In the genomic region with DNA sequence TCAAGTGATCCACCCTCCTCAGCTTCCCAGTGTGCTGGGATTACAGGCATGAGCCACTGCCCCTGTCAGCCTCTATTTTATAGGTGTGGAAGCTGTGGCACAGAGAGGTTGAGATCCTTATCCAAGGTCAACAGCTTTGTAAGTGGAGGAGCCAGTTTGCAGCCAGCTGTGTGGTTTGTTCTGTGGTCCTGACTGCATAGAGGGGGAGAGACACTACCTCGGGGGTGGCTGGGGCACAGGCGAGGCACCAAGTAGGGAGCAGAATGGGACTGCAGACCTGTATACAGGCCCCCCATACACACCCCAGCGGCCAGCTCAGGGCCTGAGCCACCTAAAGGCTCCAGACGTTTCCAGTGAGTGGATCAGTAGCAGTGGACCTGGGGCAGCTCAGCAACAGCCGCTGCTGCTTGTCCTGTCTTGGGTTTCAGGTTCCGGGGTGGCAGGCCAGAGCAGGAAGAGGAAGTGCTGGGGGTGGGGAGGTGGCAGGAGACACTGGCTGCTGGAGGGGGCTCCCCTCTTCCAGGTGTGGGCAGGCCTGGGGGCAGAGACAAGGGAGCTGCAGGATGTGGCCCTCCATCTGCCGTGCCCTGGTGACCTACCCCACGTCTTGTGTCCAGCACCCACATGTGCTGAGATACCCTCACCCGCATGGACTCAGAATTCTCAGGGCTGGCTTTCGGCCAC, we compare ENCODE assay signal across 8 cellular contexts. TPM values are rescaled to one million over a fixed set of nuclear protein-coding genes. Genes with fewer than 3 reads are reported as not detected.
DNase-seq lines count a peak whose midpoint lies in the region; ATAC-seq, FAIRE-seq and TF ChIP-seq lines count a peak whose summit lies in the region.

No MANE protein-coding gene starts in this region.

- H3K9me3 ChIP-seq in OCI-LY7 (ENCODE audit: low read length) (no peaks in the 10 kb centered on the region), K562 (replicated peaks; ENCODE audit: control insufficient read depth, insufficient read depth, low read depth, low read length) (no peaks in the 10 kb centered on the region), uterus (no peaks in the 10 kb centered on the region)

- no peaks in the 10 kb centered on the region for H3K27me3 ChIP-seq in K562 (ENCODE audit: control insufficient read depth in 2 of 2, insufficient read depth in 2 of 2, low read length in 2 of 2)
- H3K27me3 ChIP-seq in uterus: no peaks in the 10 kb centered on the region

- no peak; the same call in 1 of the 3 replicates for ATAC-seq in K562
- no peak for ATAC-seq in HG02973 (IDR thresholded peaks at IDR 0.05; ENCODE audit: unreplicated experiment)

- no peak for FAIRE-seq in K562 (lab: Jason Lieb, UNC)

- TF ChIP-seq POLR2A in K562 (conservative IDR thresholded peaks at IDR 0.05) (no peak), uterus (IDR thresholded peaks at IDR 0.05) (no peak)

- H4K20me1 ChIP-seq in OCI-LY7 (ENCODE audit: insufficient read depth, low read length) (no peaks in the 10 kb centered on the region), K562 (replicated peaks; ENCODE audit: control insufficient read depth, insufficient read depth, low read length) (peaks cover 8% of the 10 kb centered on the region)

- peak overlapping the region; percentile 77 for H3K4me2 ChIP-seq in OCI-LY7 (ENCODE audit: low read length)
- no peak overlapping the region for H3K4me2 ChIP-seq in K562 (ENCODE audit: insufficient read depth, low read length)

- peak overlapping the region in 1 of 2 experiments; percentile 66; a peak in 2 of 4 replicates for H3K9ac ChIP-seq in K562 (ENCODE audit: insufficient read depth in 1 of 2, low read depth in 2 of 2, low read length in 2 of 2)

- intact Hi-C loops in OCI-LY7 (cut with micrococcal nuclease; ENCODE audit: unreplicated experiment) (no loop called here), K562 (cut with micrococcal nuclease) (no loop called here), uterus (cut with DNase I; ENCODE audit: low total_unique reads) (no loop called here)

- TF ChIP-seq RAD21 in K562 (CRISPR knock-in tag; conservative IDR thresholded peaks at IDR 0.05 in 1 of 2, IDR thresholded peaks at IDR 0.05 in 1 of 2): no peak

- peak; percentile 77 for DNase-seq in GM19238 (ENCODE audit: insufficient read length, low spot score)
- DNase-seq in OCI-LY7 (ENCODE audit: low spot score): peak; percentile 75
- peak in 1 of 4 experiments; percentile 16 for DNase-seq in K562 (ENCODE audit: extremely low read depth in 1 of 4, low spot score in 3 of 4)
- DNase-seq in stimulated activated CD4-positive, alpha-beta T cell treated with anti-CD3 and anti-CD28 coated beads, Interleukin-4, amount 100 ng/mL, for 1 hour: peak; percentile 42
- no peak for DNase-seq in uterus
- DNase-seq in SKM-1 treated with dmso at 0.1 percent for 144 hours (lab: John Stamatoyannopoulos, UW; ENCODE audit: unreplicated experiment): no peak
- DNase-seq in SHP77 treated with DMSO at 0.1 percent for 48 hours (lab: John Stamatoyannopoulos, UW): no peak

- H3K9me2 ChIP-seq in OCI-LY7 (ENCODE audit: insufficient read depth, low read length): no peaks in the 10 kb centered on the region

- BruUV-seq in OCI-LY7 (replicated peaks; lab: Mats Ljungman, UMichigan): no TSS peak
- no TSS peak for BruUV-seq in K562 (replicated peaks; lab: Mats Ljungman, UMichigan)

- POLR2A ChIA-PET in OCI-LY7 (lab: Charles Lee) (interaction anchor here (0.7 to 1.4 kb wide), 5 partner anchors 10 to 245 kb away, joined by 3 to 10 read pairs (median 3); a partner anchor contains a TSS), K562 (lab: Yijun Ruan, JAX) (interaction anchor here (0.8 kb wide), 1 partner anchor 87 kb away, joined by 3 read pairs; no protein-coding TSS in a partner anchor)

- no peaks in the 10 kb centered on the region for H3K9me1 ChIP-seq in K562 (ENCODE audit: control insufficient read depth, insufficient read depth, low read length)

- H3K4me3 ChIP-seq in OCI-LY7 (ENCODE audit: low read depth, low read length, poor library complexity, severe bottlenecking): peak overlapping the region; percentile 50
- H3K4me3 ChIP-seq in K562: no peak overlapping the region
- H3K4me3 ChIP-seq in uterus: no peak overlapping the region

- in situ Hi-C loops in K562 (cut with MboI): no loop called here

- H3K79me2 ChIP-seq in OCI-LY7 (ENCODE audit: insufficient read depth, low read depth, low read length) (peaks cover 10% of the 10 kb centered on the region; the same call in 1 of the 2 replicates), K562 (ENCODE audit: control insufficient read depth, insufficient read depth, low read length) (peaks cover 39% of the 10 kb centered on the region)

- TF ChIP-seq CTCF in OCI-LY7 (conservative IDR thresholded peaks at IDR 0.05; ENCODE audit: low read length) (no peak), K562 (IDR thresholded peaks at IDR 0.05 in 2 of 3, conservative IDR thresholded peaks at IDR 0.05 in 1 of 3; ENCODE audit: insufficient read depth in 2 of 3, low read depth in 1 of 3, low read length in 3 of 3) (no peak), uterus (IDR thresholded peaks at IDR 0.05) (no peak)

- no peak for TF ChIP-seq EP300 in K562 (IDR thresholded peaks at IDR 0.05; ENCODE audit: low read length)

- 56% methylated on average over 10 of the region's 10 CpGs for WGBS in K562 (ENCODE audit: insufficient coverage, low coverage, missing lambda C conversion rate)

- H3K36me3 ChIP-seq in OCI-LY7 (ENCODE audit: insufficient read depth, low read length) (peaks cover 17% of the 10 kb centered on the region; the same call in 1 of the 2 replicates), K562 (ENCODE audit: control insufficient read depth, insufficient read depth, low read length) (peaks cover 48% of the 10 kb centered on the region; the same call in 2 of the 3 replicates), uterus (no peaks in the 10 kb centered on the region)

- peaks cover 19% of the 10 kb centered on the region for H3K4me1 ChIP-seq in OCI-LY7 (ENCODE audit: insufficient read depth, low read length, poor library complexity, severe bottlenecking)
- H3K4me1 ChIP-seq in K562 (replicated peaks in 1 of 2; ENCODE audit: control insufficient read depth in 2 of 2, insufficient read depth in 2 of 2, low read length in 2 of 2): peaks cover 19 to 45% of the 10 kb centered on the region in 2 experiments
- H3K4me1 ChIP-seq in uterus: no peaks in the 10 kb centered on the region

- CTCF ChIA-PET in OCI-LY7 (lab: Charles Lee; ENCODE audit: unreplicated experiment) (interaction anchor here (0.6 to 2.5 kb wide), 5 partner anchors 10 to 152 kb away, joined by 3 to 16 read pairs (median 4); a partner anchor contains a TSS), K562 (lab: Yijun Ruan, JAX; ENCODE audit: low intra/inter-chr PET ratio) (no interaction called here)

- H3K27ac ChIP-seq in OCI-LY7 (ENCODE audit: low read depth, low read length, poor library complexity, severe bottlenecking): peak overlapping the region; percentile 67
- H3K27ac ChIP-seq in K562 (ENCODE audit: extremely low read depth, low read depth, low read length): no peak overlapping the region
- H3K27ac ChIP-seq in uterus: no peak overlapping the region

- H2AFZ ChIP-seq in OCI-LY7 (ENCODE audit: low read length): peak overlapping the region; percentile 22; the same call in 1 of the 2 replicates
- H2AFZ ChIP-seq in K562 (ENCODE audit: low read depth, low read length): no peak overlapping the region

RNA-seq across cellular contexts. Expression of a gene that starts 11.0 kb away (rescaled TPM):
- total RNA-seq in OCI-LY7 (2014; rRNA removed; shearing (Covaris generic)): 3.3 and 9.5 TPM in 2 replicates
- total RNA-seq in OCI-LY7 (2022): 19.1 and 20.1 TPM in 2 replicates
- total RNA-seq in K562 (2011; cell fraction: chromatin; rRNA removed; ENCODE audit: low replicate concordance): 8.2 and 28.4 TPM in 2 replicates
- 44.5 and 57.0 TPM in 2 replicates for total RNA-seq in K562 (2011; cell fraction: nucleolus; rRNA removed)
- total RNA-seq in K562 (2011; cell fraction: nucleoplasm; rRNA removed): 25.6 and 29.5 TPM in 2 replicates
- total RNA-seq in K562 (2014; rRNA removed): 9.8 and 13.2 TPM in 2 replicates
- 2.2 and 2.6 TPM in 2 replicates for total RNA-seq in K562 (2014; rRNA removed; fragmentation: Illumina TruSeq; extraction: Trizol)
- total RNA-seq in K562 (2015; rRNA removed; fragmentation: Illumina TruSeq; extraction: Trizol): 9.3 and 9.4 TPM in 2 replicates
- total RNA-seq in K562 (2021): 23.8 and 24.4 TPM in 2 replicates
- polyA plus RNA-seq in K562 (2011; rRNA removed): 9.3 and 15.7 TPM in 2 replicates
- 18.2 and 58.0 TPM in 2 replicates for polyA plus RNA-seq in K562 (2011; cell fraction: cytosol; rRNA removed)
- polyA plus RNA-seq in K562 (2011; cell fraction: nucleus; rRNA removed): 9.6 and 14.9 TPM in 2 replicates
- 25.0 and 36.1 TPM in 2 replicates for polyA plus RNA-seq in K562 (2012)
- 5.5 and 16.0 TPM in 2 replicates for polyA plus RNA-seq in K562 (2014; fragmentation: Illumina TruSeq; extraction: Trizol)
- polyA plus RNA-seq in K562 (2014; fragmentation: Nextera tagmentation; extraction: Ambion mirVana): 1 to 10 TPM; 2.9 to 3.7 TPM
- 18.1 and 26.9 TPM in 2 replicates for polyA plus RNA-seq in K562 (2014; rRNA removed)
- 5.4 and 7.7 TPM in 2 replicates for polyA minus RNA-seq in K562 (2011; rRNA and poly(A)+ RNA removed)
- polyA minus RNA-seq in K562 (2011; cell fraction: cytosol; rRNA and poly(A)+ RNA removed): 29.4 and 32.0 TPM in 2 replicates
- 7.9 and 9.3 TPM in 2 replicates for polyA minus RNA-seq in K562 (2011; cell fraction: nucleus; rRNA and poly(A)+ RNA removed)
- 10 to 100 TPM in 3 of 4 donors, 1 to 10 TPM in 1; 1.8 to 20.0 (median 13.8) TPM for total RNA-seq in uterus

RNA-seq across cellular contexts. Expression of a gene that starts 32.1 kb away (rescaled TPM):
- 0.32 TPM in 1 of 2 replicates, not detected in the other for total RNA-seq in OCI-LY7 (2014; rRNA removed; shearing (Covaris generic))
- total RNA-seq in OCI-LY7 (2022) (0.13 and 0.18 TPM in 2 replicates), K562 (2014; rRNA removed) (0.09 and 0.12 TPM in 2 replicates), K562 (2014; rRNA removed; fragmentation: Illumina TruSeq; extraction: Trizol) (0.22 and 0.26 TPM in 2 replicates), K562 (2015; rRNA removed; fragmentation: Illumina TruSeq; extraction: Trizol) (0.11 TPM in 2 replicates), K562 (2021) (0.22 TPM in 2 replicates), uterus (1 to 10 TPM in 1 of 4 donors, under 1 TPM in 1, not detected in 2; 0.27 to 1.9 TPM)
- total RNA-seq in K562 (2011; cell fraction: chromatin; rRNA removed; ENCODE audit: low replicate concordance): 0.14 and 0.25 TPM in 2 replicates
- total RNA-seq in K562 (2011; cell fraction: nucleolus; rRNA removed): 0.17 TPM in 1 of 2 replicates, not detected in the other
- 0.31 TPM in 1 of 2 replicates, not detected in the other for total RNA-seq in K562 (2011; cell fraction: nucleoplasm; rRNA removed)
- polyA plus RNA-seq in K562 (2011; rRNA removed) (0.20 and 0.28 TPM in 2 replicates), K562 (2014; fragmentation: Illumina TruSeq; extraction: Trizol) (0.19 and 0.32 TPM in 2 replicates), K562 (2014; fragmentation: Nextera tagmentation; extraction: Ambion mirVana) (under 1 TPM; 0.25 to 0.27 TPM), K562 (2014; rRNA removed) (0.12 and 0.15 TPM in 2 replicates)
- polyA plus RNA-seq in K562 (2011; cell fraction: cytosol; rRNA removed): 0.32 and 0.39 TPM in 2 replicates
- 0.07 and 0.29 TPM in 2 replicates for polyA plus RNA-seq in K562 (2011; cell fraction: nucleus; rRNA removed)
- polyA plus RNA-seq in K562 (2012): 0.18 and 0.25 TPM in 2 replicates
- 0.11 TPM in 1 of 2 replicates, not detected in the other for polyA minus RNA-seq in K562 (2011; rRNA and poly(A)+ RNA removed)
- not detected in 2 replicates for polyA minus RNA-seq in K562 (2011; cell fraction: cytosol; rRNA and poly(A)+ RNA removed)
- not detected in 2 replicates for polyA minus RNA-seq in K562 (2011; cell fraction: nucleus; rRNA and poly(A)+ RNA removed)

RNA-seq across cellular contexts. Expression of a gene that starts 56.5 kb away (rescaled TPM):
- total RNA-seq in OCI-LY7 (2014; rRNA removed; shearing (Covaris generic)): 75.1 and 78.5 TPM in 2 replicates
- 88.0 and 93.6 TPM in 2 replicates for total RNA-seq in OCI-LY7 (2022)
- total RNA-seq in K562 (2011; cell fraction: chromatin; rRNA removed; ENCODE audit: low replicate concordance): 59.2 and 97.9 TPM in 2 replicates
- 48.7 and 51.7 TPM in 2 replicates for total RNA-seq in K562 (2011; cell fraction: nucleolus; rRNA removed)
- total RNA-seq in K562 (2011; cell fraction: nucleoplasm; rRNA removed): 38.8 and 40.4 TPM in 2 replicates
- 29.3 and 37.4 TPM in 2 replicates for total RNA-seq in K562 (2014; rRNA removed)
- 19.9 and 20.7 TPM in 2 replicates for total RNA-seq in K562 (2014; rRNA removed; fragmentation: Illumina TruSeq; extraction: Trizol)
- total RNA-seq in K562 (2015; rRNA removed; fragmentation: Illumina TruSeq; extraction: Trizol): 22.5 and 23.0 TPM in 2 replicates
- total RNA-seq in K562 (2021): 46.8 and 50.5 TPM in 2 replicates
- 17.8 and 29.3 TPM in 2 replicates for polyA plus RNA-seq in K562 (2011; rRNA removed)
- 17.5 and 31.8 TPM in 2 replicates for polyA plus RNA-seq in K562 (2011; cell fraction: cytosol; rRNA removed)
- polyA plus RNA-seq in K562 (2011; cell fraction: nucleus; rRNA removed): 86.1 and 88.9 TPM in 2 replicates
- polyA plus RNA-seq in K562 (2012): 41.7 and 43.1 TPM in 2 replicates
- 29.2 and 41.2 TPM in 2 replicates for polyA plus RNA-seq in K562 (2014; fragmentation: Illumina TruSeq; extraction: Trizol)
- 1 to 10 TPM; 7.4 to 9.1 TPM for polyA plus RNA-seq in K562 (2014; fragmentation: Nextera tagmentation; extraction: Ambion mirVana)
- 29.4 and 33.6 TPM in 2 replicates for polyA plus RNA-seq in K562 (2014; rRNA removed)
- 24.6 and 35.2 TPM in 2 replicates for polyA minus RNA-seq in K562 (2011; rRNA and poly(A)+ RNA removed)
- polyA minus RNA-seq in K562 (2011; cell fraction: cytosol; rRNA and poly(A)+ RNA removed): 19.4 and 32.6 TPM in 2 replicates
- 17.5 and 27.2 TPM in 2 replicates for polyA minus RNA-seq in K562 (2011; cell fraction: nucleus; rRNA and poly(A)+ RNA removed)
- 10 to 100 TPM in 3 of 4 donors, 1 to 10 TPM in 1; 6.1 to 78.0 (median 19.8) TPM for total RNA-seq in uterus

Comparison
In these comparisons a context has a peak if more than half of its experiments do, and no peak if none do; other contexts are left out.
1. DNase-seq: peak in GM19238 (single experiment), OCI-LY7 (single experiment) and stimulated activated CD4-positive, alpha-beta T cell treated with anti-CD3 and anti-CD28 coated beads, Interleukin-4, amount 100 ng/mL, for 1 hour (single experiment); none in uterus (0 of 2), SKM-1 treated with dmso at 0.1 percent for 144 hours (single experiment) and SHP77 treated with DMSO at 0.1 percent for 48 hours (single experiment).